ENCODE assay signal across 9 cellular contexts in the genomic region with DNA sequence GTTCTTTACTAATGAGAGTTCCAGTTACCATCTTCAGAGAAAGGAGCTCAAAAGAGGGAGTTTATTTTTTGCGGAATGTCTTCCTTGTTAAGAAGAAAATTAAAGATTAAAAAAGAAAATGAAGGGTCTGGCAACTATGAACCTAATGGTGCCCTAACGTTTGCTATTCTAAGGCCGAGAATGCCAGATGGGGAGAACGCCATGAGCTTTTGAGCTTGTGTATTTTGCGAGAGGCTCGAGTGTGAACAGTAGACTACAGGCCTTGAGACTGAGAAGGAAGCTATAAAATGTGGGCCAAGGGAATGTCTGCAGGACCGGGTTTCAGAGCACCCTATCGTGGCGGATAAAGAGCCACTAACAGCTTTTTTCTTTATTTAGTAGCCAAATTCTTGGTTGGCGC. TPM values are rescaled to one million over a fixed set of nuclear protein-coding genes. Genes with fewer than 3 reads are reported as not detected.
DNase-seq lines count a peak whose midpoint lies in the region; ATAC-seq lines count a peak whose summit lies in the region.
"Had no signal": no experiment of that assay in that cellular context is flagged by ENCODE, and none has a peak within 500 bp of the region (broad histone marks: within the 10 kb centered on the region; RNA-seq: fewer than 3 reads in every experiment).

No MANE protein-coding gene starts in this region.

- no CpG with 5 or more reads among the region's 10 CpGs for WGBS in iPS DF 6.9 (ENCODE audit: insufficient coverage, insufficient read length)

- no peaks in the 10 kb centered on the region for H3K36me3 Mint-ChIP-seq in activated CD8-positive, alpha-beta T cell treated with anti-CD3 and anti-CD28 coated beads, Interleukin-2, amount 10 ng/mL, durations not matched to agents 7 days and 5 days (ENCODE audit: low read depth)
- H3K36me3 Mint-ChIP-seq in stimulated activated memory B cell treated with anti-CD40 and anti-IgM and Interleukin-4, amounts not matched to agents 10 μg/mL and 1 μg/mL and 100 μg/mL, for 72 hours, result no peaks in the 10 kb centered on the region

- CTCF ChIA-PET in activated CD8-positive, alpha-beta T cell treated with anti-CD3 and anti-CD28 coated beads, Interleukin-2, amount 10 ng/mL, durations not matched to agents 7 days and 5 days (lab: Charles Lee), result interaction anchor here (1.1 to 4.2 kb wide), 3 partner anchors 62 to 197 kb away, joined by 4 to 18 read pairs (median 5); no protein-coding TSS in a partner anchor

- POLR2A ChIA-PET in activated CD8-positive, alpha-beta T cell treated with anti-CD3 and anti-CD28 coated beads, Interleukin-2, amount 10 ng/mL, durations not matched to agents 7 days and 5 days (lab: Charles Lee), result interaction anchor here (1.0 to 1.1 kb wide), 2 partner anchors 197 to 378 kb away, joined by 3 read pairs; a partner anchor contains a TSS

- H3K27me3 ChIP-seq in iPS DF 6.9 (ENCODE audit: control insufficient read depth, insufficient read depth, low read length), result peaks cover 4% of the 10 kb centered on the region; the same call in 1 of the 2 replicates

- H3K4me1 Mint-ChIP-seq in activated CD8-positive, alpha-beta T cell treated with anti-CD3 and anti-CD28 coated beads, Interleukin-2, amount 10 ng/mL, durations not matched to agents 7 days and 5 days (ENCODE audit: low read depth), result peaks cover 30% of the 10 kb centered on the region
- H3K4me1 Mint-ChIP-seq in stimulated activated memory B cell treated with anti-CD40 and anti-IgM and Interleukin-4, amounts not matched to agents 10 μg/mL and 1 μg/mL and 100 μg/mL, for 72 hours, result peaks cover 22% of the 10 kb centered on the region

- H3K36me3 ChIP-seq in iPS DF 6.9 (ENCODE audit: control insufficient read depth, insufficient read depth, low read length), result no peaks in the 10 kb centered on the region

- no peaks in the 10 kb centered on the region; the same call in 1 of the 2 replicates for H3K4me1 ChIP-seq in iPS DF 6.9 (ENCODE audit: control insufficient read depth, insufficient read depth, low read length)

- peak overlapping the region; percentile 82; the same call in 1 of the 2 replicates for H3K4me3 ChIP-seq in iPS DF 6.9 (ENCODE audit: low read length)

- ATAC-seq in activated CD8-positive, alpha-beta T cell treated with anti-CD3 and anti-CD28 coated beads, Interleukin-2, amount 10 ng/mL, durations not matched to agents 7 days and 5 days, result no peak
- no peak for ATAC-seq in stimulated activated memory B cell treated with anti-CD40 and anti-IgM and Interleukin-4, amounts not matched to agents 10 μg/mL and 1 μg/mL and 100 μg/mL, for 72 hours
- ATAC-seq in esophagus mucosa, result no peak
- no peak for ATAC-seq in GM21381 (IDR thresholded peaks at IDR 0.05; ENCODE audit: unreplicated experiment)

- H3K27ac ChIP-seq in iPS DF 6.9 (ENCODE audit: low read length), result no peak overlapping the region

- H3K9me3 Mint-ChIP-seq in activated CD8-positive, alpha-beta T cell treated with anti-CD3 and anti-CD28 coated beads, Interleukin-2, amount 10 ng/mL, durations not matched to agents 7 days and 5 days (ENCODE audit: insufficient read depth), result no peaks in the 10 kb centered on the region
- H3K9me3 Mint-ChIP-seq in stimulated activated memory B cell treated with anti-CD40 and anti-IgM and Interleukin-4, amounts not matched to agents 10 μg/mL and 1 μg/mL and 100 μg/mL, for 72 hours, result no peaks in the 10 kb centered on the region

- H3K27me3 Mint-ChIP-seq in activated CD8-positive, alpha-beta T cell treated with anti-CD3 and anti-CD28 coated beads, Interleukin-2, amount 10 ng/mL, durations not matched to agents 7 days and 5 days (ENCODE audit: low read depth), result peaks cover 30% of the 10 kb centered on the region
- peaks cover 24% of the 10 kb centered on the region for H3K27me3 Mint-ChIP-seq in stimulated activated memory B cell treated with anti-CD40 and anti-IgM and Interleukin-4, amounts not matched to agents 10 μg/mL and 1 μg/mL and 100 μg/mL, for 72 hours

- H3K4me3 Mint-ChIP-seq in activated CD8-positive, alpha-beta T cell treated with anti-CD3 and anti-CD28 coated beads, Interleukin-2, amount 10 ng/mL, durations not matched to agents 7 days and 5 days, result peak overlapping the region; percentile 81
- H3K4me3 Mint-ChIP-seq in stimulated activated memory B cell treated with anti-CD40 and anti-IgM and Interleukin-4, amounts not matched to agents 10 μg/mL and 1 μg/mL and 100 μg/mL, for 72 hours, result peak overlapping the region; percentile 89

- H3K9me3 ChIP-seq in iPS DF 6.9 (ENCODE audit: control insufficient read depth, insufficient read depth, low read length), result no peaks in the 10 kb centered on the region

- intact Hi-C loops in posterior cingulate gyrus (cut with DNase I), result no loop called here

- DNase-seq in DMS53 (lab: John Stamatoyannopoulos, UW) (peak; percentile 24), DMS53 treated with DMSO at 0.1 percent for 48 hours (lab: John Stamatoyannopoulos, UW; ENCODE audit: unreplicated experiment) (no peak), iPS DF 6.9 (ENCODE audit: low read depth, low spot score) (no peak), posterior cingulate gyrus (no peak)
- no peak for DNase-seq in activated CD8-positive, alpha-beta T cell treated with anti-CD3 and anti-CD28 coated beads, Interleukin-2, amount 10 ng/mL, durations not matched to agents 7 days and 5 days
- DNase-seq: cerebellar nuclear complex had no signal

- H3K27ac Mint-ChIP-seq in activated CD8-positive, alpha-beta T cell treated with anti-CD3 and anti-CD28 coated beads, Interleukin-2, amount 10 ng/mL, durations not matched to agents 7 days and 5 days, result peak overlapping the region; percentile 84
- H3K27ac Mint-ChIP-seq in stimulated activated memory B cell treated with anti-CD40 and anti-IgM and Interleukin-4, amounts not matched to agents 10 μg/mL and 1 μg/mL and 100 μg/mL, for 72 hours, result peak overlapping the region; percentile 86

RNA-seq across cellular contexts. Expression of a gene that starts 6.7 kb away (rescaled TPM):
- total RNA-seq in activated CD8-positive, alpha-beta T cell treated with anti-CD3 and anti-CD28 coated beads, Interleukin-2, amount 10 ng/mL, durations not matched to agents 7 days and 5 days, result not detected
- total RNA-seq in esophagus mucosa, result 0.16 TPM
